ENCODE assay signal across 9 cellular contexts in the genomic region with DNA sequence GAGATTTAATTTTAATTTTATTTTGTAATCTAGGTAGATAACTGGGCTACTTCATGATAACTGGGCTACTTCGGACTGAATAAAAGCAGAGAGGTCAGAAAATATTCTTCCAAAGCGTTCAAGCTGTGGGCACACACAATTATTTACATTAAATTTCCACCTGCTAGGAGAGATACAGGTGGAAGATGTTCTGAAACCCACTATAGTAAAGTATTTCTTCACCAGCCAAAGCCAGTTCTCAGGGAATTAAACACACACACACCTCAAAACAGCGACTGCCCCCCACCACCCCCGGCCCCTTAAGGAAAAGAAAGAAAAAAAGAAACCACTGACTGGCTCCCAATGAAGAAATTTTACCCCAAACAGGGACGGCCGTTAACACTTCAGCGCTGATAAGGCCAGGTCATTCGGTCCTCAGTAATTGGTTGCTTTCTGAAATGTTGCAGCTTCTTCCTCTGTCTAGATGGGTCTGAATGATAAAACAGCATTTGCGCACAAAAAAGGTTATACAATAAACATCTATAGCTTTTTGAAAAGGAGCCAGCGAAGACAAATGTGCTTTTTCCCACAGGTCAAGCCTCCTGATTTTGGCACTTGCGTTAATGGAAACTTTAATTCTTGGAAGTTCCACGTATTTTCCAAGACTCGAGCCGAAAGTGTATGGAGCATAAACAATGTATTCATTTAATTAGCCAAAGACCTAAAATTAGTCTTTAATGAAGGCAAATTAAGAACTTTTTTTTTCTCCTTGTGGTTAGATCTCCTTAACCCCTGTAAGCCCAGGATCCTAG. TPM values are rescaled to one million over a fixed set of nuclear protein-coding genes. Genes with fewer than 3 reads are reported as not detected.
DNase-seq lines count a peak whose midpoint lies in the region; ATAC-seq and TF ChIP-seq lines count a peak whose summit lies in the region.
"Had no signal": no experiment of that assay in that cellular context is flagged by ENCODE, and none has a peak within 500 bp of the region (broad histone marks: within the 10 kb centered on the region; RNA-seq: fewer than 3 reads in every experiment).

No MANE protein-coding gene starts in this region.

- H4K91ac ChIP-seq in IMR-90 (ENCODE audit: insufficient read depth, low read depth, low read length): no peak overlapping the region

- TF ChIP-seq CTCF in IMR-90 (conservative IDR thresholded peaks at IDR 0.05; ENCODE audit: low read depth, low read length) (no peak), choroid plexus epithelial cell (conservative IDR thresholded peaks at IDR 0.05; ENCODE audit: low read depth, low read length) (no peak), liver (IDR thresholded peaks at IDR 0.05; ENCODE audit: low read depth, low read length, missing input control) (no peak)

- dilution Hi-C loops in IMR-90 (cut with HindIII; ENCODE audit: low sequenced_read_pairs, unreplicated experiment): no loop called here

- H3K9me3 ChIP-seq in IMR-90 (ENCODE audit: control insufficient read depth, insufficient read depth, low read length) (no peaks in the 10 kb centered on the region), liver (ENCODE audit: control insufficient read depth in 4 of 4, low read length in 3 of 4) (no peaks in the 10 kb centered on the region), stomach smooth muscle (ENCODE audit: control insufficient read depth in 2 of 2, low read length in 2 of 2) (no peaks in the 10 kb centered on the region)

- H4K5ac ChIP-seq in IMR-90 (ENCODE audit: low read depth, low read length): no peak overlapping the region

- no peaks in the 10 kb centered on the region for H4K20me1 ChIP-seq in IMR-90 (ENCODE audit: insufficient read depth, low read length)

- H3K4me3 ChIP-seq in IMR-90 (ENCODE audit: insufficient read depth, low read depth, low read length) (peak overlapping the region; percentile 96), choroid plexus epithelial cell (ENCODE audit: low read depth, low read length) (peak overlapping the region; percentile 62), liver (ENCODE audit: low read depth in 1 of 3, low read length in 3 of 3) (peak overlapping the region; percentile 63 to 95 (median 65)), stomach smooth muscle (ENCODE audit: low read length in 2 of 2) (peak overlapping the region; percentile 60 to 69)

- no peak overlapping the region for H3K14ac ChIP-seq in IMR-90 (replicated peaks; ENCODE audit: low read depth, low read length)

- H4K8ac ChIP-seq in IMR-90 (ENCODE audit: low read depth in 2 of 2, low read length in 2 of 2): no peak overlapping the region

- intact Hi-C loops in IMR-90 (cut with micrococcal nuclease): loop anchor here (2.0 kb wide), 1 partner anchor 165 kb away; a partner anchor contains a TSS

- H3K9me1 ChIP-seq in IMR-90 (ENCODE audit: insufficient read depth, low read length): no peaks in the 10 kb centered on the region

- H3K36me3 ChIP-seq in IMR-90 (ENCODE audit: control insufficient read depth, insufficient read depth, low read length): no peaks in the 10 kb centered on the region
- H3K36me3 ChIP-seq in liver (ENCODE audit: control insufficient read depth in 4 of 4, insufficient read depth in 3 of 4, low read depth in 1 of 4, low read length in 3 of 4): peaks cover 0 to 4% (median 0%) of the 10 kb centered on the region in 4 donors
- H3K36me3 ChIP-seq in stomach smooth muscle (ENCODE audit: control insufficient read depth in 2 of 2, insufficient read depth in 2 of 2, low read length in 2 of 2): no peaks in the 10 kb centered on the region

- H3K79me1 ChIP-seq in IMR-90 (ENCODE audit: low read depth in 1 of 2, low read length in 2 of 2): peaks cover 0 to 7% of the 10 kb centered on the region in 2 experiments; a peak in 2 of 4 replicates

- H3K9ac ChIP-seq in IMR-90 (ENCODE audit: low read depth, low read length): no peak overlapping the region
- H3K9ac ChIP-seq in liver (ENCODE audit: low read depth in 1 of 2, low read length in 2 of 2): peak overlapping the region; percentile 77 to 97
- H3K9ac ChIP-seq in stomach smooth muscle (ENCODE audit: low read length in 2 of 2): peak overlapping the region; percentile 76 to 79

- no peak for TF ChIP-seq RAD21 in IMR-90 (IDR thresholded peaks at IDR 0.05; ENCODE audit: low read length)
- TF ChIP-seq RAD21 in liver (IDR thresholded peaks at IDR 0.05): peak; percentile 4 to 13

- H3K4ac ChIP-seq in IMR-90 (ENCODE audit: low read depth, low read length): no peak overlapping the region

- no peak overlapping the region for H2BK5ac ChIP-seq in IMR-90 (ENCODE audit: low read depth, low read length, poor library complexity, severe bottlenecking)

- no peak overlapping the region for H3K23ac ChIP-seq in IMR-90 (ENCODE audit: low read depth, low read length)

- no peak overlapping the region for H2AK9ac ChIP-seq in IMR-90 (replicated peaks; ENCODE audit: low read depth, low read length, poor library complexity)

- peak overlapping the region; percentile 84 for H3K4me2 ChIP-seq in IMR-90 (ENCODE audit: low read depth, low read length)

- DNase-seq in IMR-90 (no peak), choroid plexus epithelial cell (ENCODE audit: low read depth) (no peak), GM19238 (ENCODE audit: insufficient read length, low spot score) (no peak), NCI-H2196 treated with DMSO at 0.1 percent for 48 hours (lab: John Stamatoyannopoulos, UW; ENCODE audit: unreplicated experiment) (no peak), NCI-H524 (lab: John Stamatoyannopoulos, UW) (no peak)
- DNase-seq: activated naive CD4-positive, alpha-beta T cell treated with Interleukin-2 at 50 U/mL for 16 hours had no signal

- no peak overlapping the region for H2BK120ac ChIP-seq in IMR-90 (ENCODE audit: low read depth, low read length)

- H3K27ac ChIP-seq in IMR-90 (ENCODE audit: insufficient read depth, low read length): no peak overlapping the region
- H3K27ac ChIP-seq in liver (ENCODE audit: low read depth in 1 of 2, low read length in 2 of 2): peak overlapping the region; percentile 98
- peak overlapping the region; percentile 96 for H3K27ac ChIP-seq in stomach smooth muscle (ENCODE audit: low read length)

- no peak overlapping the region for H2AK5ac ChIP-seq in IMR-90 (ENCODE audit: low read depth, low read length)

- BruUV-seq in IMR-90 (replicated peaks; lab: Mats Ljungman, UMichigan): no TSS peak

- POLR2A ChIA-PET in IMR-90 (lab: Charles Lee; ENCODE audit: unreplicated experiment): no interaction called here

- peak overlapping the region; percentile 56 for H2AFZ ChIP-seq in IMR-90 (replicated peaks; ENCODE audit: low read length, poor library complexity)

- H3K18ac ChIP-seq in IMR-90 (ENCODE audit: low read depth, low read length): no peak overlapping the region

- H2BK15ac ChIP-seq in IMR-90 (ENCODE audit: low read depth, low read length): no peak overlapping the region

- no peak overlapping the region for H3K56ac ChIP-seq in IMR-90 (ENCODE audit: extremely low read depth, insufficient read depth, low read length)

- ATAC-seq in IMR-90 (ENCODE audit: low read depth): no peak

- CTCF ChIA-PET in IMR-90 (lab: Yijun Ruan, JAX): interaction anchor here (0.9 kb wide), 1 partner anchor 214 kb away, joined by 3 read pairs; no protein-coding TSS in a partner anchor

- H3K27me3 ChIP-seq in IMR-90 (ENCODE audit: control insufficient read depth, insufficient read depth, low read length): no peaks in the 10 kb centered on the region
- H3K27me3 ChIP-seq in liver (ENCODE audit: control insufficient read depth in 4 of 4, insufficient read depth in 4 of 4, low read length in 3 of 4): no peaks in the 10 kb centered on the region
- H3K27me3 ChIP-seq in stomach smooth muscle (ENCODE audit: control insufficient read depth in 1 of 2, insufficient read depth in 2 of 2, low read length in 2 of 2): no peaks in the 10 kb centered on the region

- in situ Hi-C loops in IMR-90 (cut with MboI; ENCODE audit: low sequenced_read_pairs): no loop called here

- H3K4me1 ChIP-seq in IMR-90 (ENCODE audit: control insufficient read depth, insufficient read depth, low read length) (peaks cover 2% of the 10 kb centered on the region; the same call in 1 of the 2 replicates), liver (ENCODE audit: control insufficient read depth in 4 of 4, insufficient read depth in 4 of 4, low read length in 3 of 4) (peaks cover 2 to 18% (median 6%) of the 10 kb centered on the region in 4 donors), stomach smooth muscle (ENCODE audit: control insufficient read depth, insufficient read depth, low read length) (peaks cover 13% of the 10 kb centered on the region)

- no peak overlapping the region for H2BK20ac ChIP-seq in IMR-90 (ENCODE audit: low read depth, low read length)

- 20% methylated on average over 1 of the region's 14 CpGs; no CpG with 5 or more reads in 1 of the 2 experiments for WGBS in IMR-90 (ENCODE audit: extremely low coverage in 2 of 2, insufficient read length in 1 of 2), 2 experiments
- 13% methylated on average over 14 of the region's 14 CpGs for WGBS in liver

- no peak for TF ChIP-seq POLR2A in IMR-90 (IDR thresholded peaks at IDR 0.05; ENCODE audit: low read depth, low read length)

TF ChIP-seq in IMR-90, 13 proteins besides CTCF, POLR2A, EP300 and RAD21 (continues in another document):
- no peak for TF ChIP-seq CEBPB (IDR thresholded peaks at IDR 0.05; ENCODE audit: low read depth, low read length)
- TF ChIP-seq NFE2L2 (IDR thresholded peaks at IDR 0.05; ENCODE audit: low read depth, low read length): no peak
- TF ChIP-seq RCOR1 (IDR thresholded peaks at IDR 0.05; ENCODE audit: insufficient replicate concordance, low read length): no peak
- TF ChIP-seq MXI1 (IDR thresholded peaks at IDR 0.05; ENCODE audit: borderline replicate concordance, low read depth, low read length): no peak
- TF ChIP-seq CHD1 (IDR thresholded peaks at IDR 0.05; ENCODE audit: low read depth, low read length): no peak

TF ChIP-seq in liver, 16 proteins besides CTCF, POLR2A, EP300 and RAD21 (continues in another document):
- TF ChIP-seq, protein P1, sequence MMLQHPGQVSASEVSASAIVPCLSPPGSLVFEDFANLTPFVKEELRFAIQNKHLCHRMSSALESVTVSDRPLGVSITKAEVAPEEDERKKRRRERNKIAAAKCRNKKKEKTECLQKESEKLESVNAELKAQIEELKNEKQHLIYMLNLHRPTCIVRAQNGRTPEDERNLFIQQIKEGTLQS (IDR thresholded peaks at IDR 0.05): no peak
- TF ChIP-seq HNF4G (IDR thresholded peaks at IDR 0.05) (no peak), NR2F2 (IDR thresholded peaks at IDR 0.05) (peak; percentile 57), FOXA1 (IDR thresholded peaks at IDR 0.05) (no peak), RXRA (IDR thresholded peaks at IDR 0.05) (peak in 1 of 2 donors; percentile 5)

RNA-seq across cellular contexts. Expression of a gene that starts 0.8 kb away (rescaled TPM):
- 13.9 and 15.8 TPM in 2 replicates for total RNA-seq in IMR-90 (2012; rRNA removed)
- 7.2 and 8.0 TPM in 2 replicates for polyA plus RNA-seq in IMR-90 (2012; rRNA removed)
- polyA plus RNA-seq in IMR-90 (2012; cell fraction: cytosol; rRNA removed): 4.3 and 4.9 TPM in 2 replicates
- 1.5 and 2.6 TPM in 2 replicates for polyA plus RNA-seq in IMR-90 (2012; cell fraction: nucleus; rRNA removed; ENCODE audit: low replicate concordance)
- 10 to 100 TPM; 10.9 to 44.2 TPM for total RNA-seq in liver
- 10 to 100 TPM; 24.2 to 30.3 TPM for polyA plus RNA-seq in liver
- total RNA-seq: SK-MEL-5 had no signal
